Comparison of ENCODE assay signal across 9 cellular contexts in the genomic region with DNA sequence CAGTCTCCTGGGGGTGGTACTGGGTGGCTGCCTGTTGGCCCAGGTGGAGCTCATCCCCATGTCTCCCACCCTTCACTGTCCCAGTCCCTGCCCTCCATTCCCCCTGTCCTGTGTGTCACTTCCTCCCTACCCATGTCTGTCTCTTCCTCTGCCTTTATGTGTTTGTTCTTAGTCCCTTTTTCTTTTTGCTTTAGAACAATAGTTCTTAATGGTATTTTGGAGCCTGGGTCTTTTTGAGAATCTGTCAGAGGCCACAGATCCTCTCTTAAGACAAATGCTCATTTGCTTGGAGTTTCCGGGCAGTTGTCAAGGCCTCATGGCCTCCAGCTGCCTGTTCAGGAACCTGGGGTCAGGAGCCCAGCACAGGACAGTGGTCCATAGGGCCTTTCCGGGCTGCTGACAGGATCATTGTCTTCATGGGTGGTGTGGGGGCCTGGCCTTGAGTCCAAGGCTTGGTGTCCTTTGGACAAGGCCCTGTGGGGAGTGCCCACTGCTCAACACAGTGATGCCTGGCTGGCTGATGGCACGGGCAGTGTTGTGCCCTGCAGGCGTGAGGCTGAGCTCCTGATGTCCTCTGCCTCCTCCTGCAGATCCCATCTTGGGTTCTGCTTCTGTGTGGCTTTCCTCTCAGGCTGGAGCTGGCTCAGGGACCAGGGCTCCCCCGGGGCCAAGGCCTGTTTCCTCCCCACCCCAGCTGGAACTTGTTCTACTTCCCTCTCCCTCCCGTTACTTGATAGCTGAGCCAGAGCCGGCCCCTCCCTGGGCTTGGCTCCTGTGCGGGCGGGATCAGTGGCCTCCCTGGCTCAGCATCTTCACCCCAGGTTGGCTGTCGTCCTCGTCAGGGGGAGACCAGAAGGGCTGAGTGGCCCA. TPM values are rescaled to one million over a fixed set of nuclear protein-coding genes. Genes with fewer than 3 reads are reported as not detected.
A peak's percentile ranks its signal among the peaks of the same experiment; 100 is the strongest.
DNase-seq lines count a peak whose midpoint lies in the region; ATAC-seq and TF ChIP-seq lines count a peak whose summit lies in the region.
"Had no signal": no experiment of that assay in that cellular context is flagged by ENCODE, and none has a peak within 500 bp of the region (broad histone marks: within the 10 kb centered on the region; RNA-seq: fewer than 3 reads in every experiment).

No MANE protein-coding gene starts in this region.

- no peak for TF ChIP-seq CTCF in Caco-2 (IDR thresholded peaks at IDR 0.05; ENCODE audit: insufficient read depth in 1 of 2, low read depth in 1 of 2, low read length in 1 of 2, severe bottlenecking in 1 of 2, unreplicated experiment in 1 of 2)
- TF ChIP-seq CTCF in RWPE2 (IDR thresholded peaks at IDR 0.05; ENCODE audit: poor library complexity, severe bottlenecking), result no peak
- no peak for TF ChIP-seq CTCF in osteoblast (IDR thresholded peaks at IDR 0.05; ENCODE audit: extremely low read depth, low read depth, low read length)

- no peak for ATAC-seq in RWPE2 (ENCODE audit: low read depth)
- ATAC-seq in activated CD4-positive, CD25-positive, alpha-beta regulatory T cell treated with anti-CD3 and anti-CD28 coated beads, Interleukin-2, amount 50 U/mL, for 24 hours, result no peak

- CTCF ChIA-PET in Caco-2 (lab: Charles Lee), result no interaction called here

- peak overlapping the region; percentile 18 for H3K27ac ChIP-seq in RWPE2 (ENCODE audit: poor library complexity, severe bottlenecking)
- peak overlapping the region; percentile 45 for H3K27ac ChIP-seq in osteoblast (ENCODE audit: low read depth, low read length)
- H3K27ac ChIP-seq: epithelial cell of prostate had no signal

- peaks cover 78% of the 10 kb centered on the region for H4K20me1 ChIP-seq in osteoblast (ENCODE audit: insufficient read depth, low read length)

- peaks cover 30% of the 10 kb centered on the region for H3K4me1 Mint-ChIP-seq in Caco-2 (ENCODE audit: low read depth, unreplicated experiment)

- no peak overlapping the region for H2AFZ ChIP-seq in osteoblast (ENCODE audit: low read length)

- H3K4me3 Mint-ChIP-seq in Caco-2 (ENCODE audit: unreplicated experiment), result peak overlapping the region; percentile 57

- BruUV-seq in Caco-2 (replicated peaks; lab: Mats Ljungman, UMichigan), result no TSS peak

- H3K36me3 Mint-ChIP-seq in Caco-2 (ENCODE audit: insufficient read depth, unreplicated experiment), result peaks cover 91% of the 10 kb centered on the region

- peak overlapping the region; percentile 58 for H3K27ac Mint-ChIP-seq in Caco-2 (ENCODE audit: unreplicated experiment)

- no peaks in the 10 kb centered on the region for H3K9me3 Mint-ChIP-seq in Caco-2 (ENCODE audit: unreplicated experiment)

- no peaks in the 10 kb centered on the region for H3K27me3 ChIP-seq in Caco-2 (replicated peaks; ENCODE audit: control insufficient read depth, insufficient read depth, low read length)
- no peaks in the 10 kb centered on the region for H3K27me3 ChIP-seq in RWPE2 (ENCODE audit: insufficient read depth, poor library complexity, severe bottlenecking)
- no peaks in the 10 kb centered on the region for H3K27me3 ChIP-seq in osteoblast (ENCODE audit: insufficient read depth, low read length)
- no peaks in the 10 kb centered on the region for H3K27me3 ChIP-seq in HAP-1 (ENCODE audit: low read depth)

- H3K27me3 Mint-ChIP-seq in Caco-2 (ENCODE audit: insufficient read depth, unreplicated experiment), result no peaks in the 10 kb centered on the region

- intact Hi-C loops in Caco-2 (cut with micrococcal nuclease; ENCODE audit: unreplicated experiment), result no loop called here

- DNase-seq in Caco-2 (no peak), RWPE2 (ENCODE audit: low spot score) (no peak), erythroblast (lab: John Stamatoyannopoulos, UW) (peak; percentile 37 to 64), osteoblast (ENCODE audit: insufficient read length, low spot score, missing footprints) (peak; percentile 74), HAP-1 (ENCODE audit: low spot score in 2 of 2) (no peak), middle frontal gyrus (ENCODE audit: extremely low spot score, low spot score) (no peak), NCI-H82 treated with DMSO at 0.1 percent for 48 hours (lab: John Stamatoyannopoulos, UW; ENCODE audit: unreplicated experiment) (no peak)

- H3K4me3 ChIP-seq in Caco-2 (ENCODE audit: low read depth, low read length) (no peak overlapping the region), RWPE2 (ENCODE audit: severe bottlenecking) (no peak overlapping the region), osteoblast (ENCODE audit: insufficient read depth, low read length) (peak overlapping the region; percentile 53), HAP-1 (no peak overlapping the region)

- in situ Hi-C loops in HAP-1 (cut with MboI; ENCODE audit: low sequenced_read_pairs), result no loop called here

- POLR2A ChIA-PET in Caco-2 (lab: Charles Lee), result interaction anchor here (1.0 kb wide), 1 partner anchor 175 kb away, joined by 3 read pairs; no protein-coding TSS in a partner anchor

- no peak for TF ChIP-seq POLR2A in erythroblast (IDR thresholded peaks at IDR 0.05; ENCODE audit: low read length)

- peaks cover 13% of the 10 kb centered on the region for H3K4me1 ChIP-seq in Caco-2
- peaks cover 31% of the 10 kb centered on the region for H3K4me1 ChIP-seq in RWPE2 (ENCODE audit: insufficient read depth, poor library complexity, severe bottlenecking)
- H3K4me1 ChIP-seq in osteoblast (ENCODE audit: insufficient read depth, low read length), result peaks cover 50% of the 10 kb centered on the region
- peaks cover 24% of the 10 kb centered on the region for H3K4me1 ChIP-seq in HAP-1

- peaks cover 23% of the 10 kb centered on the region for H3K36me3 ChIP-seq in Caco-2 (ENCODE audit: control insufficient read depth, insufficient read depth, low read length)
- peaks cover 62% of the 10 kb centered on the region for H3K36me3 ChIP-seq in RWPE2 (ENCODE audit: low read depth)
- peaks cover 42% of the 10 kb centered on the region for H3K36me3 ChIP-seq in osteoblast (ENCODE audit: insufficient read depth, low read length)
- peaks cover 56% of the 10 kb centered on the region for H3K36me3 ChIP-seq in HAP-1 (replicated peaks)

- peaks cover 85% of the 10 kb centered on the region for H3K79me2 ChIP-seq in osteoblast (ENCODE audit: insufficient read depth, low read length)

- peak overlapping the region; percentile 94 for H3K4me2 ChIP-seq in osteoblast (ENCODE audit: insufficient read depth, low read length)

- H3K9me3 ChIP-seq in Caco-2, result no peaks in the 10 kb centered on the region
- no peaks in the 10 kb centered on the region for H3K9me3 ChIP-seq in RWPE2 (ENCODE audit: severe bottlenecking)
- H3K9me3 ChIP-seq in osteoblast (ENCODE audit: low read depth, low read length), result no peaks in the 10 kb centered on the region
- H3K9me3 ChIP-seq in HAP-1, result no peaks in the 10 kb centered on the region

RNA-seq across cellular contexts. Expression of a gene that starts 3.5 kb away (rescaled TPM):
- total RNA-seq in Caco-2 (2022) (135 and 144 TPM in 2 replicates), osteoblast (69.8 and 75.1 TPM in 2 replicates)

RNA-seq across cellular contexts. Expression of a gene that starts 24.5 kb away (rescaled TPM):
- total RNA-seq in Caco-2 (2022), result 19.9 and 21.5 TPM in 2 replicates
- total RNA-seq in osteoblast, result 8.0 and 13.8 TPM in 2 replicates

RNA-seq across cellular contexts. Expression of a gene that starts 27.2 kb away (rescaled TPM):
- 1.1 and 1.3 TPM in 2 replicates for total RNA-seq in Caco-2 (2022)
- total RNA-seq in osteoblast, result 0.72 TPM in 1 of 2 replicates, not detected in the other

RNA-seq across cellular contexts. Expression of a gene that starts 47.7 kb away (rescaled TPM):
- total RNA-seq in Caco-2 (2022), result not detected in 2 replicates
- total RNA-seq in osteoblast, result not detected in 2 replicates

RNA-seq across cellular contexts. Expression of a gene that starts 51.5 kb away (rescaled TPM):
- 133 and 134 TPM in 2 replicates for total RNA-seq in Caco-2 (2022)
- total RNA-seq in osteoblast, result 20.6 and 32.1 TPM in 2 replicates

Comparison
In these comparisons a context has a peak if more than half of its experiments do, and no peak if none do; other contexts are left out.
1. DNase-seq: peak in erythroblast (2 of 2) and osteoblast (single experiment); none in Caco-2 (0 of 2), RWPE2 (single experiment), HAP-1 (0 of 2), middle frontal gyrus (single experiment) and NCI-H82 treated with DMSO at 0.1 percent for 48 hours (single experiment).